In the genomic region with DNA sequence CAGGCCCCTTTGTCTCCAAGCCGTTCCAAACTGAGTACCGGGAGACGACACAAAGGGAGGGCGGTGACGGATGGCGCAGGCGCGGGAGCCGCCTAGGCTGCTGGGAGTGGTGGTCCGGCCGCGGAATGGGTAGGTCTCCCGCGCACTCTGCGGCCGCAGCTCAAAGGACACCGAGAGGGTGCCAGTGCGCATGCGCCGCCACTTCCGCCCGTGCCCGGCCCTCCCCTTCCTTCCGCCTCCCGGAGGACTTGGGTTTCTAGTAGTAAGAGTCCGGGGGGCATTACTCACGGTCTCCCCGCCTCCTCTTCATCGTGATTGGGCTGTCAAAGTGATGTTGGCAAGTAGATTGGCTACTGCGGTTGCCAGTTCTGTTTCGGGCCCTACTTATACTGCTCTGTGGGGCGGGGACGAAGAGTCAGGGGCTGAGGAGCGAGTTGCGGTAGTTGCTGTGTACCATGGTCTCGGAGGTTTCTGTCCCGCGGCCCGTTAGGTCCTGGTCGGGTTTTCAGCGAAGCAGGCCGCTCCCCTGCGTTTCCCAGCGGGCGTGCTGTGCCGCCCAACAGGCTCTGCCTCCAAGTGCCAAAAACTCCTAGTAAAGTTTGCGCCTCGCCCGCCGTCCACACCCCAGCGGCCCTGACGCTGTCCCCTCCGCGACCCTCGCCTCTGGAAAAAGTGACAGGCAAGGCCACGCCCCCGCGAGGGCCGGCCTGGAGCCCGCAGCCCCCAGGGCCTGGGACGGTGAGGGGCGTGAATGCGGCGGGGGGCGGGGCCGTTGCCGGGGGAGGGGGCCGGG, we compare ENCODE assay signal across 8 cellular contexts. TPM values are rescaled to one million over a fixed set of nuclear protein-coding genes. Genes with fewer than 3 reads are reported as not detected.
DNase-seq lines count a peak whose midpoint lies in the region; ATAC-seq lines count a peak whose summit lies in the region.

No MANE protein-coding gene starts in this region.

- ATAC-seq in GM21360 (IDR thresholded peaks at IDR 0.05; ENCODE audit: unreplicated experiment): peak; percentile 47

- DNase-seq in COLO829 (ENCODE audit: low spot score) (peak; percentile 99), HT-29 (ENCODE audit: low spot score) (peak; percentile 100), lung microvascular endothelial cell (ENCODE audit: low read depth in 2 of 2) (peak; percentile 100)
- DNase-seq in NK-92 treated with Interleukin-12 subunit alpha and Interleukin-12 subunit beta, amount 100 ng/mL, for 24 hours (lab: John Stamatoyannopoulos, UW): peak; percentile 99
- peak; percentile 99 to 100 for DNase-seq in activated CD8-positive, alpha-beta memory T cell treated with anti-CD3 and anti-CD28 coated beads for 4 hours (ENCODE audit: low read depth in 2 of 2)
- DNase-seq in effector CD8-positive, alpha-beta T cell (lab: John Stamatoyannopoulos, UW): peak; percentile 96
- DNase-seq in stimulated activated CD4-positive, alpha-beta T cell treated with anti-CD3 and anti-CD28 coated beads, TNF-alpha, amount 100 ng/mL, for 4 hours (ENCODE audit: low read depth in 3 of 3): peak; percentile 97 to 98 (median 97)

RNA-seq across cellular contexts. Expression of gene ING1, which starts 0.5 kb away (rescaled TPM):
- total RNA-seq in HT-29 (2014; rRNA removed; shearing (Covaris generic)): 59.4 and 61.3 TPM in 2 replicates
- total RNA-seq in lung microvascular endothelial cell: 8.5 and 13.5 TPM in 2 replicates

RNA-seq across cellular contexts. Expression of gene CARS2, which starts 7.1 kb away (rescaled TPM):
- 88.3 and 107 TPM in 2 replicates for total RNA-seq in HT-29 (2014; rRNA removed; shearing (Covaris generic))
- 34.0 and 51.6 TPM in 2 replicates for total RNA-seq in lung microvascular endothelial cell

Comparison
In these comparisons a context has a peak if more than half of its experiments do, and no peak if none do; other contexts are left out.
1. Peak in every context shown above with its lines: DNase-seq and ATAC-seq.